Comparison of ENCODE assay signal across 9 cellular contexts in the genomic region with DNA sequence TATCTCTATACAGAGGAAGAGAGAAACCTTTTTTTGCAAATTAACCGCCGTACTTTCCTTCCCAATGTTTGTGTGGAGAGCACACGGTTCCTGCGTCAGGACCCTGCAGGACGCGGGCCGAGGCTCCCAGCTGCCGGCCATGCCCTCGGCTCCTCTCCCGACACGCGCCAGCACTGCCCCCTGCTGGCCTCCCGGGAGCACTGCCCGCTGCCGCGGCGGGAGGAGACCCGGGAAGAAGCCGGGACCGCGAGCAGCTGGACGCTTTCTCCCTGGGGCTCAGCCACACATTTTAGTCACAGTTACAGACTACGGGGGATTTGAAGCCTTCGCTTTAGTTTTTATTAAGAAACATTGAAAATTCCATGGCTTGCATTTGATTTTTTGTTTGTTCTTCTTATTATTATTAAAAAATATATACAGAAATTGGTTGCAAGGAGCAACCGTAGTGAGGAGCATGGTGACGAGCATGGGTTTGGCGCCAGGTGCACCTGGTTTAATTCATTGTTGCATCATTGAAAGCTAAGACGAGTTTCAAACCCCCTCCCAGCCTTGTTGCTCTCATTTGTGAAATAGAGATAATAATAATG.
DNase-seq lines count a peak whose midpoint lies in the region; ATAC-seq and TF ChIP-seq lines count a peak whose summit lies in the region.
"Had no signal": no experiment of that assay in that cellular context is flagged by ENCODE, and none has a peak within 500 bp of the region (broad histone marks: within the 10 kb centered on the region; RNA-seq: fewer than 3 reads in every experiment).

No MANE protein-coding gene starts in this region.

- no peaks in the 10 kb centered on the region for H3K9me3 ChIP-seq in right atrium auricular region

- H3K9me3 Mint-ChIP-seq in activated naive CD8-positive, alpha-beta T cell treated with anti-CD3 and anti-CD28 coated beads for 36 hours, result peaks cover 2% of the 10 kb centered on the region

- ATAC-seq in GM21723 (IDR thresholded peaks at IDR 0.05; ENCODE audit: unreplicated experiment) (peak; percentile 87), sciatic nerve (peak; percentile 95), GM18873 (IDR thresholded peaks at IDR 0.05; ENCODE audit: low FRiP score, unreplicated experiment) (no peak)

- intact Hi-C loops in sciatic nerve (cut with DNase I), result no loop called here

- H3K36me3 Mint-ChIP-seq in activated naive CD8-positive, alpha-beta T cell treated with anti-CD3 and anti-CD28 coated beads for 36 hours, result no peaks in the 10 kb centered on the region
- H3K36me3 Mint-ChIP-seq: activated naive CD8-positive, alpha-beta T cell had no signal

- no peaks in the 10 kb centered on the region for H3K27me3 ChIP-seq in right atrium auricular region

- no peak overlapping the region for H3K27ac ChIP-seq in right atrium auricular region

- no peak overlapping the region for H3K27ac Mint-ChIP-seq in activated naive CD8-positive, alpha-beta T cell treated with anti-CD3 and anti-CD28 coated beads for 36 hours
- H3K27ac Mint-ChIP-seq: activated naive CD8-positive, alpha-beta T cell had no signal

- peak; percentile 86 to 95 for TF ChIP-seq CTCF in right atrium auricular region (IDR thresholded peaks at IDR 0.05)

- H3K4me3 ChIP-seq in right atrium auricular region, result no peak overlapping the region

- no peak overlapping the region for H3K4me3 Mint-ChIP-seq in activated naive CD8-positive, alpha-beta T cell treated with anti-CD3 and anti-CD28 coated beads for 36 hours
- H3K4me3 Mint-ChIP-seq: activated naive CD8-positive, alpha-beta T cell had no signal

- peaks cover 0 to 7% of the 10 kb centered on the region in 2 donors for H3K4me1 ChIP-seq in right atrium auricular region

- DNase-seq in Daoy (ENCODE audit: low read depth) (peak; percentile 75), LHCN-M2 (ENCODE audit: low read depth) (peak; percentile 1), SHP77 treated with DMSO at 0.1 percent for 48 hours (lab: John Stamatoyannopoulos, UW) (peak; percentile 79), right atrium auricular region (ENCODE audit: low spot score) (peak; percentile 65), sciatic nerve (ENCODE audit: low spot score) (peak; percentile 86)
- DNase-seq in activated naive CD8-positive, alpha-beta T cell treated with anti-CD3 and anti-CD28 coated beads for 36 hours, result peak; percentile 67

- no peaks in the 10 kb centered on the region for H3K4me1 Mint-ChIP-seq in activated naive CD8-positive, alpha-beta T cell treated with anti-CD3 and anti-CD28 coated beads for 36 hours

- peaks cover 20% of the 10 kb centered on the region for H3K27me3 Mint-ChIP-seq in activated naive CD8-positive, alpha-beta T cell treated with anti-CD3 and anti-CD28 coated beads for 36 hours

- no peaks in the 10 kb centered on the region for H3K36me3 ChIP-seq in right atrium auricular region

Comparison
In these comparisons a context has a peak if more than half of its experiments do, and no peak if none do; other contexts are left out.
1. DNase-seq: peak in every context shown above with its lines; median percentile 86 in sciatic nerve; 79 in SHP77 treated with DMSO at 0.1 percent for 48 hours; 75 in Daoy; 67 in activated naive CD8-positive, alpha-beta T cell treated with anti-CD3 and anti-CD28 coated beads for 36 hours; 65 in right atrium auricular region; 1 in LHCN-M2.